ENCODE assay signal across 25 cellular contexts in the genomic region with DNA sequence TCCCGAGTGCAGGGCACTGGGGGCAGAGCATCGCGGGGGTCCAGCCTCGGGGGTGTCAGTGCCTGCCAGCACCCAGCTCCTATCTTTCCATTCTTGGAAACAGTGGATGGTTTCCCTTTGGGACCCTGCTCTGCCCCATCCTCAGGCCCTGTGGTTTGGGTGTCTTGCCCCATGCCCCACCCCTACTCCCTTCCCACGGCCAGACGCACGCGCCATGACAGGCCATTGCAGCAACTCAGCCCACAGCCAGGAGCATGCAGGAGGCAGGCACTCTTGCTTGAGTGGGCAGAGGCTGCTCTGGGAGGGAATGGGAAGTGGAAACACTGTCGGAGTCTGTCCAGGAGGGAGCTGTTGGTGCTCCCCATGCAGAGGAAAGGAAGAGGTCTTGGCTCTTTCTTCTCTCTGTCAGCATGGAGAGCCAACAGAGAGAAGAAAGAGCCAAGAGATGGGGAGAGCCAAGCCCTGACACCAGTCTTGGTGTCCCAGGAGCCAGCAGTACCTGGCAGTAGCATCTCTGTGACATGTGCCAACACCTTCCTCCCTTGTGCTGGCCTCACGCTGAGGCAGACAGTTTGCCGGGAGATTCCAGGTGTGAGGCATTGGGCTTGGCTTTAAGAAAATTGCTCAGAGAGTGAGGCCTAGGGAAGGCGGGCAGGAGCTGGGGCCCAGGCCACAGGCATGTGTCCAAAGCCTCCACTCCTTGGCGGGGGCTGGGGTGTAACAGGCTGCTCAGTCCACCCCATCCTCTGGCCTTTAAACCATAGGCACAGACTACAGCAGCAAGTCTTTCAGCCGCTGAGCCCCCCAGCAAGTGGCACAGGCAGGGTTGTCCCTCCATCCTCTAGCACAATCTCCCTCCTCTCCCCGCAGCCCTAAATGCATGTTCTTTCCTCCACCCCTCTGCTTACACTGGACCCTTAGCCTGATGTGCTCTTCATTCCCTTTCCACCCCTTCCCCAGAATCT.
"Had no signal": no experiment of that assay in that cellular context is flagged by ENCODE, and none has a peak within 500 bp of the region (broad histone marks: within the 10 kb centered on the region; RNA-seq: fewer than 3 reads in every experiment).

No MANE protein-coding gene starts in this region.

- H3K27me3 Mint-ChIP-seq: stimulated activated memory B cell treated with anti-CD40 and anti-IgM and Interleukin-4, amounts not matched to agents 10 μg/mL and 1 μg/mL and 100 μg/mL, for 72 hours had no signal

- H3K79me2 ChIP-seq: hepatocyte had no signal

- H3K4me1 Mint-ChIP-seq: stimulated activated memory B cell treated with anti-CD40 and anti-IgM and Interleukin-4, amounts not matched to agents 10 μg/mL and 1 μg/mL and 100 μg/mL, for 72 hours had no signal

- H3K4me1 ChIP-seq: gastrocnemius medialis, pancreas, right atrium auricular region, testis, tibial artery, uterus had no signal

- H3K36me3 Mint-ChIP-seq: naive thymus-derived CD4-positive, alpha-beta T cell; stimulated activated memory B cell treated with anti-CD40 and anti-IgM and Interleukin-4, amounts not matched to agents 10 μg/mL and 1 μg/mL and 100 μg/mL, for 72 hours; type B pancreatic cell had no signal

- H3K4me3 ChIP-seq: dorsolateral prefrontal cortex, gastrocnemius medialis, hepatocyte, pancreas, right atrium auricular region, testis, tibial artery, uterus had no signal

- H3K27me3 ChIP-seq: hepatocyte, pancreas, right atrium auricular region, testis, tibial artery, uterus had no signal

- H3K27ac Mint-ChIP-seq: naive thymus-derived CD4-positive, alpha-beta T cell; progenitor cell of endocrine pancreas; stimulated activated memory B cell treated with anti-CD40 and anti-IgM and Interleukin-4, amounts not matched to agents 10 μg/mL and 1 μg/mL and 100 μg/mL, for 72 hours; type B pancreatic cell had no signal

- H3K27ac ChIP-seq: dorsolateral prefrontal cortex, epithelial cell of prostate, gastrocnemius medialis, hepatocyte, neutrophil, pancreas, right atrium auricular region, testis, tibial artery, uterus had no signal

- ATAC-seq: esophagus mucosa; gastrocnemius medialis; left lobe of liver; naive thymus-derived CD4-positive, alpha-beta T cell; pancreas; sciatic nerve; stimulated activated memory B cell treated with anti-CD40 and anti-IgM and Interleukin-4, amounts not matched to agents 10 μg/mL and 1 μg/mL and 100 μg/mL, for 72 hours; stimulated activated naive CD8-positive, alpha-beta T cell treated with anti-CD3 and anti-CD28 coated beads, Interleukin-15, Interleukin-2, amounts not matched to agents 100 U/mL and 50 U/mL, for 24 hours had no signal

- DNase-seq: cerebellar nuclear complex; effector CD4-positive, alpha-beta T cell; foreskin fibroblast; gastrocnemius medialis; kidney; mesenchymal stem cell; midbrain; naive thymus-derived CD4-positive, alpha-beta T cell; pancreas; stimulated activated CD4-positive, alpha-beta T cell treated with anti-CD3 and anti-CD28 coated beads, Interleukin-4, amount 100 ng/mL, for 4 hours; stimulated activated naive CD8-positive, alpha-beta T cell treated with anti-CD3 and anti-CD28 coated beads, Interleukin-15, Interleukin-2, amounts not matched to agents 100 U/mL and 50 U/mL, for 24 hours; testis; tibial artery; uterus had no signal

- H3K4me3 Mint-ChIP-seq: naive thymus-derived CD4-positive, alpha-beta T cell; stimulated activated memory B cell treated with anti-CD40 and anti-IgM and Interleukin-4, amounts not matched to agents 10 μg/mL and 1 μg/mL and 100 μg/mL, for 72 hours; type B pancreatic cell had no signal

- H3K9me3 ChIP-seq: gastrocnemius medialis, neutrophil, pancreas, right atrium auricular region, testis, tibial artery, uterus had no signal

- H2AFZ ChIP-seq: hepatocyte had no signal

- H3K9me3 Mint-ChIP-seq: type B pancreatic cell had no signal

- H3K4me2 ChIP-seq: hepatocyte had no signal

- H3K36me3 ChIP-seq: gastrocnemius medialis, neutrophil, pancreas, right atrium auricular region, tibial artery, uterus had no signal
